Comparison of ENCODE assay signal across 10 cellular contexts in genomic region chr10:110867807-110868465, GRCh38. TPM values are rescaled to one million over a fixed set of nuclear protein-coding genes. Genes with fewer than 3 reads are reported as not detected.
DNase-seq lines count a peak whose midpoint lies in the region; ATAC-seq and TF ChIP-seq lines count a peak whose summit lies in the region.
"Had no signal": no experiment of that assay in that cellular context is flagged by ENCODE, and none has a peak within 500 bp of the region (broad histone marks: within the 10 kb centered on the region; RNA-seq: fewer than 3 reads in every experiment).

No MANE protein-coding gene starts in this region.

- no peak overlapping the region for H3K27ac ChIP-seq in GM23248
- peak overlapping the region; percentile 89 for H3K27ac ChIP-seq in SU-DHL-6 (ENCODE audit: low read depth, low read length)

- H3K36me3 Mint-ChIP-seq in stimulated activated naive B cell treated with anti-CD40 and anti-IgM and Interleukin-4, amounts not matched to agents 10 μg/mL and 1 μg/mL and 100 μg/mL, for 72 hours: peaks cover 0 to 1% of the 10 kb centered on the region in 2 donors

- H3K4me3 ChIP-seq in GM23248: no peak overlapping the region
- peak overlapping the region; percentile 0 for H3K4me3 ChIP-seq in SU-DHL-6 (ENCODE audit: insufficient read depth, low read length, poor library complexity, severe bottlenecking)

- H3K9me3 Mint-ChIP-seq in stimulated activated naive B cell treated with anti-CD40 and anti-IgM and Interleukin-4, amounts not matched to agents 10 μg/mL and 1 μg/mL and 100 μg/mL, for 72 hours: no peaks in the 10 kb centered on the region

- H3K27me3 Mint-ChIP-seq in stimulated activated naive B cell treated with anti-CD40 and anti-IgM and Interleukin-4, amounts not matched to agents 10 μg/mL and 1 μg/mL and 100 μg/mL, for 72 hours: no peaks in the 10 kb centered on the region

- DNase-seq in GM23248: peak; percentile 30
- DNase-seq in fibroblast of peridontal ligament (ENCODE audit: extremely low read depth): peak; percentile 25
- DNase-seq in stimulated activated naive B cell treated with anti-CD40 and anti-IgM and Interleukin-4, amounts not matched to agents 10 μg/mL and 1 μg/mL and 100 μg/mL, for 72 hours: no peak
- no peak for DNase-seq in A172 (ENCODE audit: low spot score)
- DNase-seq: effector CD8-positive, alpha-beta T cell; NCI-H1417; stimulated activated CD4-positive, alpha-beta T cell treated with anti-CD3 and anti-CD28 coated beads, Interleukin-2, amount 100 ng/mL, for 24 hours had no signal

- WGBS in GM23248 (ENCODE audit: low coverage in 1 of 2, low lambda C conversion rate in 2 of 2, missing lambda C conversion rate in 2 of 2), 2 experiments: 84 to 89% methylated on average over 4 of the region's 4 CpGs

- H3K4me1 ChIP-seq in GM23248 (ENCODE audit: insufficient read depth): peaks cover 37% of the 10 kb centered on the region

- H3K9ac ChIP-seq in GM23248 (no peak overlapping the region), SU-DHL-6 (ENCODE audit: low read length) (peak overlapping the region; percentile 40)

- H3K9me2 ChIP-seq in GM23248 (ENCODE audit: insufficient read depth) (no peaks in the 10 kb centered on the region), SU-DHL-6 (replicated peaks; ENCODE audit: insufficient read depth, low read length) (no peaks in the 10 kb centered on the region)

- H2AFZ ChIP-seq in GM23248 (0 out of 2 replicates have a peak overlapping the region, but pooled peaks have one; percentile 7), SU-DHL-6 (ENCODE audit: low read depth, low read length, severe bottlenecking) (peak overlapping the region; percentile 8)

- peaks cover 28% of the 10 kb centered on the region for H3F3A ChIP-seq in GM23248 (ENCODE audit: insufficient read depth)
- peaks cover 72% of the 10 kb centered on the region for H3F3A ChIP-seq in SU-DHL-6 (ENCODE audit: insufficient read depth)

- no peaks in the 10 kb centered on the region for H4K20me1 ChIP-seq in GM23248 (ENCODE audit: insufficient read depth)
- H4K20me1 ChIP-seq in SU-DHL-6 (ENCODE audit: low read depth, low read length): no peaks in the 10 kb centered on the region

- peaks cover 60 to 82% of the 10 kb centered on the region in 2 donors for H3K4me1 Mint-ChIP-seq in stimulated activated naive B cell treated with anti-CD40 and anti-IgM and Interleukin-4, amounts not matched to agents 10 μg/mL and 1 μg/mL and 100 μg/mL, for 72 hours

- peaks cover 9% of the 10 kb centered on the region for H3K79me2 ChIP-seq in GM23248 (ENCODE audit: insufficient read depth)
- H3K79me2 ChIP-seq in SU-DHL-6 (ENCODE audit: insufficient read depth, low read length): peaks cover 5% of the 10 kb centered on the region

- H3K4me2 ChIP-seq in GM23248 (ENCODE audit: unreplicated experiment) (no peak overlapping the region), SU-DHL-6 (ENCODE audit: low read depth, low read length, poor library complexity, severe bottlenecking) (peak overlapping the region; percentile 58)

- no peak for TF ChIP-seq CTCF in SU-DHL-6 (IDR thresholded peaks at IDR 0.05; ENCODE audit: insufficient read depth, low read length, poor library complexity, severe bottlenecking)

- ATAC-seq in stimulated activated naive B cell treated with anti-CD40 and anti-IgM and Interleukin-4, amounts not matched to agents 10 μg/mL and 1 μg/mL and 100 μg/mL, for 72 hours (replicated peaks): no peak
- ATAC-seq in HG02610 (IDR thresholded peaks at IDR 0.05; ENCODE audit: unreplicated experiment): no peak
- ATAC-seq in HG03432 (IDR thresholded peaks at IDR 0.05; ENCODE audit: unreplicated experiment): no peak

- no peaks in the 10 kb centered on the region for H3K36me3 ChIP-seq in GM23248 (ENCODE audit: low read depth)
- no peaks in the 10 kb centered on the region for H3K36me3 ChIP-seq in SU-DHL-6 (ENCODE audit: low read length)

- H3K4me3 Mint-ChIP-seq in stimulated activated naive B cell treated with anti-CD40 and anti-IgM and Interleukin-4, amounts not matched to agents 10 μg/mL and 1 μg/mL and 100 μg/mL, for 72 hours: peak overlapping the region; percentile 63 to 66

- H3K27ac Mint-ChIP-seq in stimulated activated naive B cell treated with anti-CD40 and anti-IgM and Interleukin-4, amounts not matched to agents 10 μg/mL and 1 μg/mL and 100 μg/mL, for 72 hours: peak overlapping the region; percentile 94

- in situ Hi-C loops in GM23248 (cut with MboI): no loop called here

- H3K27me3 ChIP-seq in GM23248 (replicated peaks; ENCODE audit: insufficient read depth): no peaks in the 10 kb centered on the region
- H3K27me3 ChIP-seq in SU-DHL-6 (ENCODE audit: low read length): no peaks in the 10 kb centered on the region

- H3K9me3 ChIP-seq in GM23248 (ENCODE audit: low read depth) (no peaks in the 10 kb centered on the region), SU-DHL-6 (ENCODE audit: insufficient read depth, low read length) (no peaks in the 10 kb centered on the region)

RNA-seq across cellular contexts. Expression of gene PDCD4, which starts 3.8 kb away (rescaled TPM):
- 49.9 and 52.7 TPM in 2 replicates for total RNA-seq in GM23248 (2014; rRNA removed; shearing (Covaris generic))
- polyA plus RNA-seq in GM23248 (2016; fragmentation: Nextera tagmentation; extraction: Ambion mirVana): 166 and 175 TPM in 2 replicates
- total RNA-seq in A172 (2014; rRNA removed; shearing (Covaris generic)): 23.2 and 23.3 TPM in 2 replicates

RNA-seq across cellular contexts. Expression of gene BBIP1, which starts 51.0 kb away (rescaled TPM):
- total RNA-seq in GM23248 (2014; rRNA removed; shearing (Covaris generic)): 17.3 and 29.8 TPM in 2 replicates
- polyA plus RNA-seq in GM23248 (2016; fragmentation: Nextera tagmentation; extraction: Ambion mirVana): 43.7 and 44.4 TPM in 2 replicates
- total RNA-seq in A172 (2014; rRNA removed; shearing (Covaris generic)): 47.6 and 76.2 TPM in 2 replicates

RNA-seq across cellular contexts. Expression of gene SHOC2, which starts 51.5 kb away (rescaled TPM):
- 64.6 and 65.3 TPM in 2 replicates for total RNA-seq in GM23248 (2014; rRNA removed; shearing (Covaris generic))
- polyA plus RNA-seq in GM23248 (2016; fragmentation: Nextera tagmentation; extraction: Ambion mirVana): 67.7 and 68.0 TPM in 2 replicates
- 41.9 and 43.7 TPM in 2 replicates for total RNA-seq in A172 (2014; rRNA removed; shearing (Covaris generic))

Comparison
In these comparisons a context has a peak if more than half of its experiments do, and no peak if none do; other contexts are left out.
1. DNase-seq: peak in GM23248 (single experiment) and fibroblast of peridontal ligament (single experiment); none in stimulated activated naive B cell treated with anti-CD40 and anti-IgM and Interleukin-4, amounts not matched to agents 10 μg/mL and 1 μg/mL and 100 μg/mL, for 72 hours (single experiment) and A172 (single experiment).